In the genomic region with DNA sequence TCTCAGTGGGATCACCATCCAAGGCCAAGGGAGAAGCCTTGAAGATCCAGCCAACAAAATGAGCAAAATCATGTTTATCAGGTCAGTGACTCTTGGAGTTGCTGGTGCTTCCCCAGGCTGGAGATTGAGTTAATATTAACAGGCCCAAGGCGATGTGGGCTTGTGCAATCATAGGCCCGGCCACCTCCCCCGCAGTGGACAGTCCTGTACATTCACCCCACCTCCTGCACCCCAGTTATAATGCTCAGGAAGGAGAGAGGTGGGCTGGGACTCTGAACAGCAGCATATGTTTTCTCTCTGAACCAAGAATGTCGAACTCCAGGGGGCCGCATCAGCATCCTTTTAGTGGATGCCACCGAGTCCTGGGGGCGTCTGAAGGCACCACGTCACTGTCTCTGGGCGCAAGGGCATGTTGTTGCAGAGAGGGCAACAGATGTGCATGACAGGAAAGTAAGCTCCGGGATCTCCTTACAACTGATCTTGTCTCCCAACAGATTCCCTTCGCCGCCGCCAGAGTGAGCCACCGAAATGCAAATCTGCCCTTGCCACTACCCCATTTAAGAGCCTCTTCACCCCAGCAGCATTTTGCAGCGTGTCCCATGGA, we compare ENCODE assay signal across 10 cellular contexts. TPM values are rescaled to one million over a fixed set of nuclear protein-coding genes. Genes with fewer than 3 reads are reported as not detected.
DNase-seq lines count a peak whose midpoint lies in the region; ATAC-seq and TF ChIP-seq lines count a peak whose summit lies in the region.
"Had no signal": no experiment of that assay in that cellular context is flagged by ENCODE, and none has a peak within 500 bp of the region (broad histone marks: within the 10 kb centered on the region; RNA-seq: fewer than 3 reads in every experiment).

No MANE protein-coding gene starts in this region.

- peaks cover 52% of the 10 kb centered on the region for H3K27me3 Mint-ChIP-seq in stimulated activated naive CD8-positive, alpha-beta T cell treated with anti-CD3 and anti-CD28 coated beads, Interleukin-15, amount 100 ng/mL, for 72 hours

- no peaks in the 10 kb centered on the region for H3K36me3 ChIP-seq in thyroid gland

- H3K4me1 Mint-ChIP-seq in stimulated activated naive CD8-positive, alpha-beta T cell treated with anti-CD3 and anti-CD28 coated beads, Interleukin-15, amount 100 ng/mL, for 72 hours, result peaks cover 5% of the 10 kb centered on the region

- H3K4me3 ChIP-seq in thyroid gland (replicated peaks in 1 of 3), result no peak overlapping the region
- H3K4me3 ChIP-seq: skin epidermis had no signal

- TF ChIP-seq CTCF in thyroid gland (IDR thresholded peaks at IDR 0.05), result peak in 5 of 6 experiments; percentile 21 to 61 (median 52)

- WGBS in thyroid gland, 2 donors, result 16 to 22% methylated on average over 8 to 14 of the region's 15 CpGs

- no peak for TF ChIP-seq POLR2A in thyroid gland (IDR thresholded peaks at IDR 0.05)

- H3K9me3 ChIP-seq in thyroid gland, result no peaks in the 10 kb centered on the region

- H3K4me1 ChIP-seq in thyroid gland, result no peaks in the 10 kb centered on the region

- DNase-seq in stimulated activated naive CD8-positive, alpha-beta T cell treated with anti-CD3 and anti-CD28 coated beads, Interleukin-15, amount 100 ng/mL, for 72 hours, result no peak
- no peak for DNase-seq in stimulated activated naive CD8-positive, alpha-beta T cell treated with anti-CD3 and anti-CD28 coated beads, Interleukin-15, Interleukin-2, amounts not matched to agents 100 U/mL and 50 U/mL, for 24 hours
- peak; percentile 42 for DNase-seq in amniotic epithelial cell (ENCODE audit: low read depth)
- DNase-seq in iris pigment epithelial cell (ENCODE audit: low read depth), result peak; percentile 49
- peak; percentile 56 to 57 for DNase-seq in thyroid gland
- no peak for DNase-seq in stimulated activated CD4-positive, alpha-beta T cell treated with anti-CD3 and anti-CD28 coated beads, Interleukin-4, amount 100 ng/mL, for 24 hours

- H3K27me3 ChIP-seq in thyroid gland, result no peaks in the 10 kb centered on the region

- no peak overlapping the region for H3K27ac ChIP-seq in thyroid gland
- H3K27ac ChIP-seq: skin epidermis had no signal

- no peak overlapping the region for H3K4me3 Mint-ChIP-seq in stimulated activated naive CD8-positive, alpha-beta T cell treated with anti-CD3 and anti-CD28 coated beads, Interleukin-15, amount 100 ng/mL, for 72 hours

- ATAC-seq in stimulated activated naive CD8-positive, alpha-beta T cell treated with anti-CD3 and anti-CD28 coated beads, Interleukin-15, amount 100 ng/mL, for 72 hours, result peak; percentile 45
- no peak for ATAC-seq in stimulated activated naive CD8-positive, alpha-beta T cell treated with anti-CD3 and anti-CD28 coated beads, Interleukin-15, Interleukin-2, amounts not matched to agents 100 U/mL and 50 U/mL, for 24 hours
- no peak for ATAC-seq in HG03521 (IDR thresholded peaks at IDR 0.05; ENCODE audit: unreplicated experiment)
- no peak for ATAC-seq in GM21825 (IDR thresholded peaks at IDR 0.05; ENCODE audit: unreplicated experiment)

- H3K27ac Mint-ChIP-seq in stimulated activated naive CD8-positive, alpha-beta T cell treated with anti-CD3 and anti-CD28 coated beads, Interleukin-15, amount 100 ng/mL, for 72 hours, result no peak overlapping the region

- H3K9me3 Mint-ChIP-seq in stimulated activated naive CD8-positive, alpha-beta T cell treated with anti-CD3 and anti-CD28 coated beads, Interleukin-15, amount 100 ng/mL, for 72 hours, result peaks cover 8 to 10% of the 10 kb centered on the region in 2 donors

- intact Hi-C loops in thyroid gland (cut with DNase I), result no loop called here

RNA-seq across cellular contexts. Expression of a gene that starts 11.2 kb away (rescaled TPM):
- not detected for total RNA-seq in thyroid gland
- total RNA-seq: activated CD8-positive, alpha-beta memory T cell treated with anti-CD3 and anti-CD28 coated beads for 36 hours had no signal

RNA-seq across cellular contexts. Expression of a gene that starts 32.2 kb away (rescaled TPM):
- not detected for total RNA-seq in thyroid gland
- total RNA-seq: activated CD8-positive, alpha-beta memory T cell treated with anti-CD3 and anti-CD28 coated beads for 36 hours had no signal

RNA-seq across cellular contexts. Expression of a gene that starts 33.1 kb away (rescaled TPM):
- 10 to 100 TPM; 10.5 to 25.4 (median 18.9) TPM for total RNA-seq in thyroid gland

Comparison
In these comparisons a context has a peak if more than half of its experiments do, and no peak if none do; other contexts are left out.
1. DNase-seq: peak in amniotic epithelial cell (single experiment), iris pigment epithelial cell (single experiment) and thyroid gland (2 of 2); none in stimulated activated naive CD8-positive, alpha-beta T cell treated with anti-CD3 and anti-CD28 coated beads, Interleukin-15, amount 100 ng/mL, for 72 hours (0 of 2), stimulated activated naive CD8-positive, alpha-beta T cell treated with anti-CD3 and anti-CD28 coated beads, Interleukin-15, Interleukin-2, amounts not matched to agents 100 U/mL and 50 U/mL, for 24 hours (single experiment) and stimulated activated CD4-positive, alpha-beta T cell treated with anti-CD3 and anti-CD28 coated beads, Interleukin-4, amount 100 ng/mL, for 24 hours (single experiment).